9 cellular contexts compared by ENCODE assay signal in the genomic region with DNA sequence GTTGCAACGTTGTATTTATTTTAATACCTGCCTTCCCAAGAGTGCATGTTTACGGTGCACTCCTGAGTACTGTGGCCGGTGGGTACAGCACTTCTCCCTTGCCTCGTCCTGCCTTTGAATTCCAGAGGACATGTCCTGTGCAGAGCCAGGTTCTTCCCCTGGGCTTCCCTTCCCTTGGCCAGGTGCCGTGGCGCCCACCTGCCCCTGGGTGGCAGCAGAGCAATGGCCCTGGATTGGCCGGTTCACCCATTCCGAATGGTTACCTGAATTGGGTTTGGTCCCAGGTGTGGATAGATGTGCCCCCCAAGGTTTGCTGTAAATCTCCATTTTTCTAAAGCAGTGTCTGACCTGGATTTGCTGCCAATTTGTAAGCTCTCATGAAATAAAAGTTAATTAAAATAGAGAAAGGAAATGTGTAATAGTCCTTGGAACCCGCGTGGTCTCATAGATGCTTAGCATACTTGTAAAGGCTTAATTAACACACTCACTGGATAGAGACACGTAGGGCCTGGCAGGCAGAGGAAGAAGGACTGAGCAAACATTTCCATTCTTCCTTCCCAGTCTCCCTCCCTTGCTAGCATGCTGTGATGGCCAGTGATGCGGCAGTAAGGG. TPM values are rescaled to one million over a fixed set of nuclear protein-coding genes. Genes with fewer than 3 reads are reported as not detected.
A peak's percentile ranks its signal among the peaks of the same experiment; 100 is the strongest.
DNase-seq lines count a peak whose midpoint lies in the region; ATAC-seq, FAIRE-seq and TF ChIP-seq lines count a peak whose summit lies in the region.
"Had no signal": no experiment of that assay in that cellular context is flagged by ENCODE, and none has a peak within 500 bp of the region (broad histone marks: within the 10 kb centered on the region; RNA-seq: fewer than 3 reads in every experiment).

No MANE protein-coding gene starts in this region.

- no peak for FAIRE-seq in pancreas (lab: Jason Lieb, UNC)

- no peaks in the 10 kb centered on the region for H3K9me2 ChIP-seq in Loucy (replicated peaks; ENCODE audit: low read depth, low read length)

- H3K27ac Mint-ChIP-seq in activated T-cell treated with anti-CD3 and anti-CD28 coated beads, Interleukin-2, amount 50 U/mL, for 24 hours = no peak overlapping the region

- H3K27ac ChIP-seq in colonic mucosa (no peak overlapping the region), pancreas (no peak overlapping the region)

- H3K4me3 Mint-ChIP-seq in activated T-cell treated with anti-CD3 and anti-CD28 coated beads, Interleukin-2, amount 50 U/mL, for 24 hours = no peak overlapping the region
- H3K4me3 Mint-ChIP-seq: CD4-positive, CD25-positive, alpha-beta regulatory T cell had no signal

- WGBS in pancreas, 2 donors = 75 to 82% methylated on average over 12 of the region's 12 CpGs

- peak; percentile 9 for DNase-seq in NCI-H1436 (lab: John Stamatoyannopoulos, UW)
- DNase-seq in NCI-H1436 treated with DMSO at 0.1 percent for 48 hours (lab: John Stamatoyannopoulos, UW) = no peak
- DNase-seq in colonic mucosa = peak; percentile 38
- peak in 4 of 6 donors; percentile 30 to 70 (median 54) for DNase-seq in pancreas
- DNase-seq in H4 (ENCODE audit: low spot score) = no peak
- DNase-seq in activated T-cell treated with anti-CD3 and anti-CD28 coated beads, Interleukin-2, amount 50 U/mL, for 24 hours = no peak
- DNase-seq: CD4-positive, CD25-positive, alpha-beta regulatory T cell had no signal

- H3K79me2 ChIP-seq in Loucy (ENCODE audit: insufficient read depth, low read length) = no peaks in the 10 kb centered on the region

- H3K27me3 ChIP-seq in Loucy (ENCODE audit: insufficient read depth, low read length, poor library complexity, severe bottlenecking) (no peaks in the 10 kb centered on the region), colonic mucosa (no peaks in the 10 kb centered on the region), pancreas (no peaks in the 10 kb centered on the region)

- no peak overlapping the region for H3K9ac ChIP-seq in Loucy (ENCODE audit: low read depth, low read length, poor library complexity, severe bottlenecking)
- H3K9ac ChIP-seq in colonic mucosa (ENCODE audit: low read depth in 2 of 2, low read length in 2 of 2) = no peak overlapping the region

- no peak overlapping the region for H2AFZ ChIP-seq in Loucy (ENCODE audit: low read length)

- intact Hi-C loops in colonic mucosa (cut with DNase I) (loop anchor here (10.0 kb wide), 1 partner anchor 956 kb away; no protein-coding TSS in a partner anchor), pancreas (cut with DNase I) (no loop called here)

- H3K9me3 Mint-ChIP-seq in activated T-cell treated with anti-CD3 and anti-CD28 coated beads, Interleukin-2, amount 50 U/mL, for 24 hours = no peaks in the 10 kb centered on the region
- H3K9me3 Mint-ChIP-seq: CD4-positive, CD25-positive, alpha-beta regulatory T cell had no signal

- H3K27me3 Mint-ChIP-seq in activated T-cell treated with anti-CD3 and anti-CD28 coated beads, Interleukin-2, amount 50 U/mL, for 24 hours = no peaks in the 10 kb centered on the region
- H3K27me3 Mint-ChIP-seq: CD4-positive, CD25-positive, alpha-beta regulatory T cell had no signal

- H3K4me3 ChIP-seq in Loucy (ENCODE audit: low read length, poor library complexity, severe bottlenecking) = no peak overlapping the region
- no peak overlapping the region for H3K4me3 ChIP-seq in colonic mucosa
- no peak overlapping the region for H3K4me3 ChIP-seq in pancreas

- TF ChIP-seq CTCF in Loucy (conservative IDR thresholded peaks at IDR 0.05; ENCODE audit: low read length) = peak; percentile 82
- peak; percentile 66 for TF ChIP-seq CTCF in colonic mucosa (IDR thresholded peaks at IDR 0.05)
- TF ChIP-seq CTCF in pancreas (IDR thresholded peaks at IDR 0.05) = peak; percentile 18 to 50 (median 40)

- H3K36me3 Mint-ChIP-seq in activated T-cell treated with anti-CD3 and anti-CD28 coated beads, Interleukin-2, amount 50 U/mL, for 24 hours (ENCODE audit: low read depth) = peaks cover 45% of the 10 kb centered on the region

- H4K20me1 ChIP-seq in Loucy (ENCODE audit: insufficient read depth, low read length, poor library complexity, severe bottlenecking) = no peaks in the 10 kb centered on the region

- peak in 3 of 4 donors; percentile 60 to 84 (median 79) for ATAC-seq in pancreas
- ATAC-seq in GM21526 (IDR thresholded peaks at IDR 0.05; ENCODE audit: low FRiP score, unreplicated experiment) = no peak

- H3K4me1 ChIP-seq in Loucy (ENCODE audit: insufficient read depth, low read length, poor library complexity, severe bottlenecking) = no peaks in the 10 kb centered on the region
- H3K4me1 ChIP-seq in colonic mucosa = no peaks in the 10 kb centered on the region
- no peaks in the 10 kb centered on the region for H3K4me1 ChIP-seq in pancreas

- H3K9me3 ChIP-seq in Loucy (ENCODE audit: insufficient read depth, low read depth, low read length) = no peaks in the 10 kb centered on the region
- H3K9me3 ChIP-seq in colonic mucosa = no peaks in the 10 kb centered on the region
- no peaks in the 10 kb centered on the region for H3K9me3 ChIP-seq in pancreas

- no peaks in the 10 kb centered on the region for H3K4me1 Mint-ChIP-seq in activated T-cell treated with anti-CD3 and anti-CD28 coated beads, Interleukin-2, amount 50 U/mL, for 24 hours (ENCODE audit: low read depth)

- H3K4me2 ChIP-seq in Loucy (ENCODE audit: low read depth, low read length, poor library complexity, severe bottlenecking) = no peak overlapping the region

- no peaks in the 10 kb centered on the region for H3F3A ChIP-seq in Loucy (ENCODE audit: low read depth)

- H3K36me3 ChIP-seq in Loucy (ENCODE audit: insufficient read depth, low read length) (no peaks in the 10 kb centered on the region), colonic mucosa (no peaks in the 10 kb centered on the region), pancreas (no peaks in the 10 kb centered on the region)

RNA-seq across cellular contexts. Expression of a gene that starts 40.6 kb away (rescaled TPM):
- total RNA-seq in colonic mucosa (10 to 100 TPM; 17.0 to 21.0 TPM), pancreas (10 to 100 TPM in 5 of 6 donors, 1 to 10 TPM in 1; 8.5 to 14.5 (median 12.1) TPM)
- polyA plus RNA-seq in pancreas = 10 to 100 TPM in 1 of 2 donors, 1 to 10 TPM in 1; 7.4 to 20.6 TPM
- total RNA-seq in H4 (2014; rRNA removed; shearing (Covaris generic)) = 78.0 and 108 TPM in 2 replicates

Comparison
In these comparisons a context has a peak if more than half of its experiments do, and no peak if none do; other contexts are left out.
1. DNase-seq: peak in NCI-H1436 (single experiment), colonic mucosa (single experiment) and pancreas (4 of 6); none in NCI-H1436 treated with DMSO at 0.1 percent for 48 hours (single experiment), H4 (single experiment) and activated T-cell treated with anti-CD3 and anti-CD28 coated beads, Interleukin-2, amount 50 U/mL, for 24 hours (single experiment).
2. Peak in every context shown above with its lines, with median percentiles within 50 percentile points of each other: CTCF ChIP-seq.